10 cellular contexts compared by ENCODE assay signal in genomic region chr11:10592331-10592730, GRCh38. TPM values are rescaled to one million over a fixed set of nuclear protein-coding genes. Genes with fewer than 3 reads are reported as not detected.
DNase-seq lines count a peak whose midpoint lies in the region; ATAC-seq and TF ChIP-seq lines count a peak whose summit lies in the region.
"Had no signal": no experiment of that assay in that cellular context is flagged by ENCODE, and none has a peak within 500 bp of the region (broad histone marks: within the 10 kb centered on the region; RNA-seq: fewer than 3 reads in every experiment).

No MANE protein-coding gene starts in this region.

- ATAC-seq in omental fat pad (ENCODE audit: low FRiP score) (peak; percentile 70), GM18873 (IDR thresholded peaks at IDR 0.05; ENCODE audit: low FRiP score, unreplicated experiment) (no peak), HG03108 (IDR thresholded peaks at IDR 0.05; ENCODE audit: unreplicated experiment) (no peak)

- H3K27me3 ChIP-seq in CD4-positive, alpha-beta memory T cell (ENCODE audit: insufficient read depth, low read length): no peaks in the 10 kb centered on the region

- peaks cover 0 to 4% (median 0%) of the 10 kb centered on the region in 7 donors for H3K9me3 Mint-ChIP-seq in CD14-positive monocyte
- H3K9me3 Mint-ChIP-seq in CD4-positive, alpha-beta memory T cell: peaks cover 0 to 6% (median 3%) of the 10 kb centered on the region in 8 donors

- intact Hi-C loops in CD14-positive monocyte (cut with micrococcal nuclease): no loop called here
- intact Hi-C loops in CD4-positive, alpha-beta memory T cell (cut with micrococcal nuclease): no loop called here

- peak overlapping the region; percentile 7 to 80 (median 70) for H3K27ac Mint-ChIP-seq in CD14-positive monocyte
- no peak overlapping the region for H3K27ac Mint-ChIP-seq in CD4-positive, alpha-beta memory T cell

- DNase-seq in CD14-positive monocyte (ENCODE audit: low spot score) (no peak), NOMO-1 (lab: John Stamatoyannopoulos, UW; ENCODE audit: unreplicated experiment in 2 of 2) (peak; percentile 59 to 86), epidermal melanocyte (ENCODE audit: insufficient read length, low spot score) (peak; percentile 54), omental fat pad (ENCODE audit: low spot score) (no peak), GM10248 (ENCODE audit: extremely low spot score) (no peak)
- no peak for DNase-seq in CD4-positive, alpha-beta memory T cell
- DNase-seq: activated naive CD4-positive, alpha-beta T cell treated with anti-CD3 and anti-CD28 coated beads, Interleukin-2, amount 50 U/mL, for 16 hours; T1000 had no signal

- POLR2A ChIA-PET in CD4-positive, alpha-beta memory T cell (lab: Charles Lee; ENCODE audit: partially characterized antibody): no interaction called here
- POLR2A ChIA-PET in GM10248 (lab: Yijun Ruan, JAX): no interaction called here

- no peak overlapping the region for H3K27ac ChIP-seq in CD4-positive, alpha-beta memory T cell (ENCODE audit: low read depth, low read length)

- peaks cover 55% of the 10 kb centered on the region for H3K4me1 Mint-ChIP-seq in CD14-positive monocyte
- no peaks in the 10 kb centered on the region for H3K4me1 Mint-ChIP-seq in CD4-positive, alpha-beta memory T cell

- H3K36me3 ChIP-seq in CD4-positive, alpha-beta memory T cell (ENCODE audit: insufficient read depth, low read length): no peaks in the 10 kb centered on the region

- CTCF ChIA-PET in CD4-positive, alpha-beta memory T cell (lab: Charles Lee; ENCODE audit: partially characterized antibody): no interaction called here
- CTCF ChIA-PET in GM10248 (lab: Yijun Ruan, JAX): interaction anchor here (1.0 to 1.9 kb wide), 4 partner anchors 9 to 62 kb away, joined by 3 to 5 read pairs (median 4); no protein-coding TSS in a partner anchor

- H3K4me1 ChIP-seq in CD4-positive, alpha-beta memory T cell (ENCODE audit: insufficient read depth, low read length): no peaks in the 10 kb centered on the region

- no peaks in the 10 kb centered on the region for H3K9me3 ChIP-seq in CD4-positive, alpha-beta memory T cell (ENCODE audit: control insufficient read depth in 1 of 2, low read length in 2 of 2)

- TF ChIP-seq CTCF in CD14-positive monocyte (IDR thresholded peaks at IDR 0.05): no peak
- no peak for TF ChIP-seq CTCF in omental fat pad (IDR thresholded peaks at IDR 0.05)
- no peak for TF ChIP-seq CTCF in GM10248 (IDR thresholded peaks at IDR 0.05; ENCODE audit: control extremely low read depth, extremely low read depth, low read depth, missing control alignments)

- peaks cover 23 to 24% of the 10 kb centered on the region in 2 donors for H3K36me3 Mint-ChIP-seq in CD14-positive monocyte
- H3K36me3 Mint-ChIP-seq in CD4-positive, alpha-beta memory T cell: no peaks in the 10 kb centered on the region

- peaks cover 0 to 6% (median 0%) of the 10 kb centered on the region in 3 donors for H3K27me3 Mint-ChIP-seq in CD14-positive monocyte (ENCODE audit: low read depth in 3 of 3)
- peaks cover 7 to 14% of the 10 kb centered on the region in 2 donors for H3K27me3 Mint-ChIP-seq in CD4-positive, alpha-beta memory T cell

- H3K4me3 ChIP-seq in CD4-positive, alpha-beta memory T cell (ENCODE audit: low read length in 2 of 2): no peak overlapping the region

- no peak overlapping the region for H3K4me3 Mint-ChIP-seq in CD14-positive monocyte
- no peak overlapping the region for H3K4me3 Mint-ChIP-seq in CD4-positive, alpha-beta memory T cell

RNA-seq across cellular contexts. Expression of gene LYVE1, which starts 23.9 kb away (rescaled TPM):
- under 1 TPM in 1 of 2 donors, not detected in 1; 0.31 TPM for polyA plus RNA-seq in CD14-positive monocyte
- 100 to 1,000 TPM; 106 to 359 (median 275) TPM for total RNA-seq in omental fat pad
- not detected for total RNA-seq in CD4-positive, alpha-beta memory T cell
- not detected for polyA plus RNA-seq in CD4-positive, alpha-beta memory T cell

RNA-seq across cellular contexts. Expression of gene RNF141, which starts 51.3 kb away (rescaled TPM):
- polyA plus RNA-seq in CD14-positive monocyte: 100 to 1,000 TPM in 1 of 2 donors, 10 to 100 TPM in 1; 98.3 to 114 TPM
- total RNA-seq in omental fat pad: 10 to 100 TPM; 20.0 to 35.8 (median 26.5) TPM
- total RNA-seq in CD4-positive, alpha-beta memory T cell: 10 to 100 TPM; 15.6 to 16.3 TPM
- polyA plus RNA-seq in CD4-positive, alpha-beta memory T cell: 10 to 100 TPM; 18.6 to 24.8 TPM

Comparison
In these comparisons a context has a peak if more than half of its experiments do, and no peak if none do; other contexts are left out.
1. DNase-seq: peak in NOMO-1 (2 of 2) and epidermal melanocyte (single experiment); none in CD14-positive monocyte (single experiment), omental fat pad (single experiment), CD4-positive, alpha-beta memory T cell (0 of 5) and GM10248 (single experiment).
2. H3K27ac Mint-ChIP-seq: peak in CD14-positive monocyte (7 of 7); none in CD4-positive, alpha-beta memory T cell (0 of 7).
3. RNA of gene LYVE1, which starts 23.9 kb away (total RNA-seq): 106 to 359 TPM in omental fat pad; not detected in CD4-positive, alpha-beta memory T cell; every median in the first group is over 100 times any median in the second.